9 cellular contexts compared by ENCODE assay signal in genomic region chr15:34986326-34987181, GRCh38. TPM values are rescaled to one million over a fixed set of nuclear protein-coding genes. Genes with fewer than 3 reads are reported as not detected.
DNase-seq lines count a peak whose midpoint lies in the region; ATAC-seq, FAIRE-seq and TF ChIP-seq lines count a peak whose summit lies in the region.
"Had no signal": no experiment of that assay in that cellular context is flagged by ENCODE, and none has a peak within 500 bp of the region (broad histone marks: within the 10 kb centered on the region; RNA-seq: fewer than 3 reads in every experiment).

No MANE protein-coding gene starts in this region.

- H3K4me1 ChIP-seq in keratinocyte (ENCODE audit: control insufficient read depth, extremely low read depth, insufficient read depth, low read length): peaks cover 15% of the 10 kb centered on the region
- H3K4me1 ChIP-seq in suprapubic skin: peaks cover 44% of the 10 kb centered on the region

- peak overlapping the region; percentile 97 for H3K4me3 Mint-ChIP-seq in activated CD4-positive, alpha-beta T cell treated with anti-CD3 and anti-CD28 coated beads for 36 hours
- H3K4me3 Mint-ChIP-seq in activated T-helper 17 cell treated with anti-CD3 and anti-CD28 coated beads, Interleukin-2, amount 50 U/mL, for 72 hours: peak overlapping the region; percentile 85

- no peaks in the 10 kb centered on the region for H4K20me1 ChIP-seq in keratinocyte (ENCODE audit: control insufficient read depth, extremely low read depth, insufficient read depth, low read length)

- ATAC-seq in activated CD4-positive, alpha-beta T cell treated with anti-CD3 and anti-CD28 coated beads for 36 hours: no peak
- no peak for ATAC-seq in activated T-helper 17 cell treated with anti-CD3 and anti-CD28 coated beads, Interleukin-2, amount 50 U/mL, for 72 hours (replicated peaks)
- ATAC-seq in GM18861 (IDR thresholded peaks at IDR 0.05; ENCODE audit: unreplicated experiment) (no peak), HG03139 (IDR thresholded peaks at IDR 0.05; ENCODE audit: unreplicated experiment) (no peak)

- peak overlapping the region; percentile 99 for H3K9ac ChIP-seq in keratinocyte (ENCODE audit: control insufficient read depth, extremely low read depth, insufficient read depth, low read length)

- peaks cover 46% of the 10 kb centered on the region for H3K79me2 ChIP-seq in keratinocyte (ENCODE audit: control insufficient read depth, insufficient read depth, low read length)

- H3K4me1 Mint-ChIP-seq in activated CD4-positive, alpha-beta T cell treated with anti-CD3 and anti-CD28 coated beads for 36 hours: peaks cover 33% of the 10 kb centered on the region
- peaks cover 11% of the 10 kb centered on the region for H3K4me1 Mint-ChIP-seq in activated T-helper 17 cell treated with anti-CD3 and anti-CD28 coated beads, Interleukin-2, amount 50 U/mL, for 72 hours

- peak overlapping the region; percentile 94 to 99 (median 96) for H3K4me3 ChIP-seq in keratinocyte (ENCODE audit: control insufficient read depth in 2 of 3, extremely low read depth in 1 of 3, insufficient read depth in 2 of 3, low read depth in 1 of 3, low read length in 3 of 3)
- H3K4me3 ChIP-seq in suprapubic skin: peak overlapping the region; percentile 64

- H3K9me3 ChIP-seq in keratinocyte (ENCODE audit: control insufficient read depth, low read depth, low read length): no peaks in the 10 kb centered on the region
- H3K9me3 ChIP-seq in suprapubic skin: no peaks in the 10 kb centered on the region

- CTCF ChIA-PET in activated CD4-positive, alpha-beta T cell treated with anti-CD3 and anti-CD28 coated beads for 36 hours (lab: Charles Lee): interaction anchor here (1.2 to 5.8 kb wide), 3 partner anchors 10 to 16 kb away, joined by 3 to 68 read pairs (median 7); partner anchors contain the start of gene AQR

- peaks cover 6 to 8% of the 10 kb centered on the region in 2 experiments for H3K36me3 ChIP-seq in keratinocyte (ENCODE audit: control insufficient read depth in 2 of 2, extremely low read depth in 1 of 2, insufficient read depth in 2 of 2, low read length in 2 of 2)
- H3K36me3 ChIP-seq in suprapubic skin: peaks cover 17% of the 10 kb centered on the region

- dilution Hi-C loops in keratinocyte (cut with MboI; ENCODE audit: extremely low pct_ligation_motif_present, low sequenced_read_pairs): no loop called here

- H3K27me3 Mint-ChIP-seq in activated CD4-positive, alpha-beta T cell treated with anti-CD3 and anti-CD28 coated beads for 36 hours: no peaks in the 10 kb centered on the region
- H3K27me3 Mint-ChIP-seq in activated T-helper 17 cell treated with anti-CD3 and anti-CD28 coated beads, Interleukin-2, amount 50 U/mL, for 72 hours: no peaks in the 10 kb centered on the region

- peak overlapping the region; percentile 98 for H3K27ac Mint-ChIP-seq in activated CD4-positive, alpha-beta T cell treated with anti-CD3 and anti-CD28 coated beads for 36 hours
- H3K27ac Mint-ChIP-seq in activated T-helper 17 cell treated with anti-CD3 and anti-CD28 coated beads, Interleukin-2, amount 50 U/mL, for 72 hours: peak overlapping the region; percentile 99

- POLR2A ChIA-PET in activated CD4-positive, alpha-beta T cell treated with anti-CD3 and anti-CD28 coated beads for 36 hours (lab: Charles Lee): interaction anchor here (2.9 kb wide), 1 partner anchor 17 kb away, joined by 45 read pairs; the partner anchor contains the start of gene AQR

- H3K27me3 ChIP-seq in keratinocyte (ENCODE audit: control insufficient read depth, extremely low read depth, insufficient read depth, low read length) (no peaks in the 10 kb centered on the region), suprapubic skin (no peaks in the 10 kb centered on the region)

- no peak overlapping the region for H2AFZ ChIP-seq in keratinocyte (ENCODE audit: control insufficient read depth, low read length)

- H3K27ac ChIP-seq in keratinocyte (ENCODE audit: control insufficient read depth, insufficient read depth, low read length): peak overlapping the region; percentile 99
- peak overlapping the region; percentile 99 for H3K27ac ChIP-seq in suprapubic skin

- intact Hi-C loops in activated CD4-positive, alpha-beta T cell treated with anti-CD3 and anti-CD28 coated beads for 36 hours (cut with DNase I, micrococcal nuclease): loop anchor here (5.0 to 10.0 kb wide), 6 partner anchors 561 to 1591 kb away; partner anchors contain the start of genes AVEN (in 2 of the 2), CDIN1 (in 1 of the 2), DPH6 (in 1 of the 2) and EMC7 (in 1 of the 2)

- TF ChIP-seq CTCF in keratinocyte (optimal IDR thresholded peaks at IDR 0.05 in 1 of 3, IDR thresholded peaks at IDR 0.05 in 1 of 3, conservative IDR thresholded peaks at IDR 0.05 in 1 of 3; ENCODE audit: extremely low read depth in 1 of 3, insufficient read depth in 2 of 3, low read length in 3 of 3): no peak
- TF ChIP-seq CTCF in suprapubic skin (IDR thresholded peaks at IDR 0.05): no peak

- H3K4me2 ChIP-seq in keratinocyte (ENCODE audit: control insufficient read depth, extremely low read depth, insufficient read depth, low read depth, low read length): peak overlapping the region; percentile 83

- no peaks in the 10 kb centered on the region for H3K9me1 ChIP-seq in keratinocyte (ENCODE audit: control insufficient read depth, extremely low read depth, insufficient read depth, low read length)

- DNase-seq in activated CD4-positive, alpha-beta T cell treated with anti-CD3 and anti-CD28 coated beads for 36 hours: no peak
- DNase-seq in activated CD4-positive, alpha-beta T cell treated with anti-CD3 and anti-CD28 coated beads, Interleukin-2, amount 50 U/mL, for 4 hours: no peak
- DNase-seq in keratinocyte (ENCODE audit: low read depth, low spot score) (no peak), suprapubic skin (ENCODE audit: low spot score in 2 of 2) (no peak), SW480 (ENCODE audit: low spot score) (no peak)

- H3K9me3 Mint-ChIP-seq in activated CD4-positive, alpha-beta T cell treated with anti-CD3 and anti-CD28 coated beads for 36 hours (ENCODE audit: low read depth): no peaks in the 10 kb centered on the region
- no peaks in the 10 kb centered on the region for H3K9me3 Mint-ChIP-seq in activated T-helper 17 cell treated with anti-CD3 and anti-CD28 coated beads, Interleukin-2, amount 50 U/mL, for 72 hours

- peaks cover 50% of the 10 kb centered on the region for H3K36me3 Mint-ChIP-seq in activated CD4-positive, alpha-beta T cell treated with anti-CD3 and anti-CD28 coated beads for 36 hours (ENCODE audit: low read depth)
- H3K36me3 Mint-ChIP-seq in activated T-helper 17 cell treated with anti-CD3 and anti-CD28 coated beads, Interleukin-2, amount 50 U/mL, for 72 hours (ENCODE audit: low read depth): peaks cover 60% of the 10 kb centered on the region

- WGBS in suprapubic skin: 27% methylated on average over 6 of the region's 6 CpGs

- FAIRE-seq in keratinocyte (lab: Jason Lieb, UNC): no peak
- FAIRE-seq: TTC549 had no signal

- TF ChIP-seq EP300 in suprapubic skin (IDR thresholded peaks at IDR 0.05): no peak

- TF ChIP-seq POLR2A in suprapubic skin (IDR thresholded peaks at IDR 0.05): no peak

RNA-seq across cellular contexts. Expression of gene ZNF770, which starts 1.5 kb away (rescaled TPM):
- 10 to 100 TPM; 64.1 to 65.1 TPM for total RNA-seq in activated CD4-positive, alpha-beta T cell treated with anti-CD3 and anti-CD28 coated beads for 36 hours
- total RNA-seq in activated T-helper 17 cell treated with anti-CD3 and anti-CD28 coated beads, Interleukin-2, amount 50 U/mL, for 72 hours: 10 to 100 TPM; 44.6 to 59.4 TPM
- 22.2 to 35.9 TPM (median 25.1 TPM) in 3 replicates for polyA plus RNA-seq in keratinocyte
- 61.9 TPM for polyA plus RNA-seq in keratinocyte (2011; ENCODE audit: low read depth)
- 11.6 and 34.3 TPM in 2 replicates for polyA plus RNA-seq in keratinocyte (2011; cell fraction: cytosol; rRNA removed)
- 24.5 and 27.5 TPM in 2 replicates for polyA plus RNA-seq in keratinocyte (2011; cell fraction: nucleus; rRNA removed)
- polyA plus RNA-seq in keratinocyte (2012; ENCODE audit: low replicate concordance): 16.4 and 32.3 TPM in 2 replicates
- 5.9 to 80.0 TPM (median 39.2 TPM) in 3 replicates for polyA minus RNA-seq in keratinocyte
- polyA minus RNA-seq in keratinocyte (2011; cell fraction: cytosol; rRNA and poly(A)+ RNA removed): 28.4 TPM
- polyA minus RNA-seq in keratinocyte (2011; cell fraction: nucleus; rRNA and poly(A)+ RNA removed): 21.9 and 40.4 TPM in 2 replicates
- total RNA-seq in suprapubic skin: 10 to 100 TPM; 42.4 to 71.1 (median 46.2) TPM

RNA-seq across cellular contexts. Expression of gene AQR, which starts 17.0 kb away (rescaled TPM):
- total RNA-seq in activated CD4-positive, alpha-beta T cell treated with anti-CD3 and anti-CD28 coated beads for 36 hours: 10 to 100 TPM; 39.2 to 62.0 TPM
- 10 to 100 TPM; 37.6 to 39.4 TPM for total RNA-seq in activated T-helper 17 cell treated with anti-CD3 and anti-CD28 coated beads, Interleukin-2, amount 50 U/mL, for 72 hours
- 23.5 to 28.2 TPM (median 23.9 TPM) in 3 replicates for polyA plus RNA-seq in keratinocyte
- polyA plus RNA-seq in keratinocyte (2011; ENCODE audit: low read depth): 9.4 TPM
- 9.5 and 23.3 TPM in 2 replicates for polyA plus RNA-seq in keratinocyte (2011; cell fraction: cytosol; rRNA removed)
- 35.8 and 46.1 TPM in 2 replicates for polyA plus RNA-seq in keratinocyte (2011; cell fraction: nucleus; rRNA removed)
- 10.8 and 13.7 TPM in 2 replicates for polyA plus RNA-seq in keratinocyte (2012; ENCODE audit: low replicate concordance)
- 8.2 to 43.9 TPM (median 26.1 TPM) in 3 replicates for polyA minus RNA-seq in keratinocyte
- 13.2 TPM for polyA minus RNA-seq in keratinocyte (2011; cell fraction: cytosol; rRNA and poly(A)+ RNA removed)
- polyA minus RNA-seq in keratinocyte (2011; cell fraction: nucleus; rRNA and poly(A)+ RNA removed): 33.0 and 64.8 TPM in 2 replicates
- 10 to 100 TPM; 21.8 to 41.1 (median 25.7) TPM for total RNA-seq in suprapubic skin
